Comparison of ENCODE assay signal across 2 cellular contexts in the genomic region with DNA sequence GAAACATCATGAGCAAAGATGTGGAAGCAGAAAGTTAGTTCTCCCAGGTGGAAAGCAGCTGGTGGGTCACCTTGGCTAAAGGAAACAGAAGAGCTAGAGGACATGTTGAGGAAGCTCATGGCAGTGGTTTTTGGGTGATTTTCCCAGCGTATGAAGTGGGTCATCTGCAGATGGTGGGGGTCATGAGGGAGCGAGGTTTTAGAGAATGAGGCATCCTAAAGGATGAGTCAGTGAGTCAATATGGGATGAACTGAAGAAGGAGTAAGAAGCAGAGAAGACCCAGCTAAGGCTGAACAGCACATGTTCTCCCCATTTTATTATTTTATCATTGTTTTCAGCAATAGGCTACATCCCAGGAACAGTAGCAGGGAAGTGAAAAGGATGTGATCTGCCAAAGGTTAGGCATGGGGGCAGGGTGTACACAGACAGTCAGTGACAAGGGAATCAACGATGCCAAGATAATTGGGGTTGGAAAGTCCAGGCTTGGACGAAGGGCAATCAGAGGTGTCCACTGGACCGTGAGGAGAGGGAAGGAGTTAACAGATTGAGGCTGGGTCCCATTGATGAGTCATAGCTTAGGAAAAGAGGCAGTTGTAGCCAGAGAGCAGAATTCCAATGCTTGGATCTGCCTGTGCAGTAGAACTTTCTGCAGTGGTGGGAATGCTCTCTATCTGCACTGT.
TF ChIP-seq lines count a peak whose summit lies in the region.

No MANE protein-coding gene starts in this region.

TF ChIP-seq in HepG2, 621 proteins besides CTCF, POLR2A, EP300 and RAD21 (continued from another document):
- TF ChIP-seq, protein P1, sequence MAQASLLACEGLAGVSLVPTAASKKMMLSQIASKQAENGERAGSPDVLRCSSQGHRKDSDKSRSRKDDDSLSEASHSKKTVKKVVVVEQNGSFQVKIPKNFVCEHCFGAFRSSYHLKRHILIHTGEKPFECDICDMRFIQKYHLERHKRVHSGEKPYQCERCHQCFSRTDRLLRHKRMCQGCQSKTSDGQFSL (CRISPR knock-in tag; IDR thresholded peaks at IDR 0.05) = no peak
- TF ChIP-seq, protein P2, sequence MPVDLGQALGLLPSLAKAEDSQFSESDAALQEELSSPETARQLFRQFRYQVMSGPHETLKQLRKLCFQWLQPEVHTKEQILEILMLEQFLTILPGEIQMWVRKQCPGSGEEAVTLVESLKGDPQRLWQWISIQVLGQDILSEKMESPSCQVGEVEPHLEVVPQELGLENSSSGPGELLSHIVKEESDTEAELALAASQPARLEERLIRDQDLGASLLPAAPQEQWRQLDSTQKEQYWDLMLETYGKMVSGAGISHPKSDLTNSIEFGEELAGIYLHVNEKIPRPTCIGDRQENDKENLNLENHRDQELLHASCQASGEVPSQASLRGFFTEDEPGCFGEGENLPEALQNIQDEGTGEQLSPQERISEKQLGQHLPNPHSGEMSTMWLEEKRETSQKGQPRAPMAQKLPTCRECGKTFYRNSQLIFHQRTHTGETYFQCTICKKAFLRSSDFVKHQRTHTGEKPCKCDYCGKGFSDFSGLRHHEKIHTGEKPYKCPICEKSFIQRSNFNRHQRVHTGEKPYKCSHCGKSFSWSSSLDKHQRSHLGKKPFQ (CRISPR knock-in tag; IDR thresholded peaks at IDR 0.05; ENCODE audit: insufficient replicate concordance) = no peak
- TF ChIP-seq, protein P3, sequence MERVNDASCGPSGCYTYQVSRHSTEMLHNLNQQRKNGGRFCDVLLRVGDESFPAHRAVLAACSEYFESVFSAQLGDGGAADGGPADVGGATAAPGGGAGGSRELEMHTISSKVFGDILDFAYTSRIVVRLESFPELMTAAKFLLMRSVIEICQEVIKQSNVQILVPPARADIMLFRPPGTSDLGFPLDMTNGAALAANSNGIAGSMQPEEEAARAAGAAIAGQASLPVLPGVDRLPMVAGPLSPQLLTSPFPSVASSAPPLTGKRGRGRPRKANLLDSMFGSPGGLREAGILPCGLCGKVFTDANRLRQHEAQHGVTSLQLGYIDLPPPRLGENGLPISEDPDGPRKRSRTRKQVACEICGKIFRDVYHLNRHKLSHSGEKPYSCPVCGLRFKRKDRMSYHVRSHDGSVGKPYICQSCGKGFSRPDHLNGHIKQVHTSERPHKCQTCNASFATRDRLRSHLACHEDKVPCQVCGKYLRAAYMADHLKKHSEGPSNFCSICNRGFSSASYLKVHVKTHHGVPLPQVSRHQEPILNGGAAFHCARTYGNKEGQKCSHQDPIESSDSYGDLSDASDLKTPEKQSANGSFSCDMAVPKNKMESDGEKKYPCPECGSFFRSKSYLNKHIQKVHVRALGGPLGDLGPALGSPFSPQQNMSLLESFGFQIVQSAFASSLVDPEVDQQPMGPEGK (CRISPR knock-in tag; IDR thresholded peaks at IDR 0.05) = no peak
- TF ChIP-seq TBL1XR1 (IDR thresholded peaks at IDR 0.05; ENCODE audit: borderline replicate concordance, low read length, partially characterized antibody) = no peak

TF ChIP-seq in WTC11, 78 proteins besides CTCF, POLR2A, EP300 and RAD21 (continued from another document):
- no peak for TF ChIP-seq NFYB (CRISPR knock-in tag; conservative IDR thresholded peaks at IDR 0.05; ENCODE audit: low read depth)
- TF ChIP-seq ZNF317 (CRISPR knock-in tag; IDR thresholded peaks at IDR 0.05; ENCODE audit: borderline replicate concordance, low read depth) = no peak
- TF ChIP-seq JUN (CRISPR knock-in tag; IDR thresholded peaks at IDR 0.05) = no peak
- TF ChIP-seq, protein P4, sequence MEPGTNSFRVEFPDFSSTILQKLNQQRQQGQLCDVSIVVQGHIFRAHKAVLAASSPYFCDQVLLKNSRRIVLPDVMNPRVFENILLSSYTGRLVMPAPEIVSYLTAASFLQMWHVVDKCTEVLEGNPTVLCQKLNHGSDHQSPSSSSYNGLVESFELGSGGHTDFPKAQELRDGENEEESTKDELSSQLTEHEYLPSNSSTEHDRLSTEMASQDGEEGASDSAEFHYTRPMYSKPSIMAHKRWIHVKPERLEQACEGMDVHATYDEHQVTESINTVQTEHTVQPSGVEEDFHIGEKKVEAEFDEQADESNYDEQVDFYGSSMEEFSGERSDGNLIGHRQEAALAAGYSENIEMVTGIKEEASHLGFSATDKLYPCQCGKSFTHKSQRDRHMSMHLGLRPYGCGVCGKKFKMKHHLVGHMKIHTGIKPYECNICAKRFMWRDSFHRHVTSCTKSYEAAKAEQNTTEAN (CRISPR knock-in tag; IDR thresholded peaks at IDR 0.05) = no peak
- TF ChIP-seq NR1H2 (CRISPR knock-in tag; IDR thresholded peaks at IDR 0.05) = no peak
- TF ChIP-seq TCF7 (CRISPR knock-in tag; IDR thresholded peaks at IDR 0.05; ENCODE audit: low read depth) = no peak
TF ChIP-seq in WTC11: peak in this region for 0.
